9 cellular contexts compared by ENCODE assay signal in genomic region chr4:14168919-14169318, GRCh38.
A peak's percentile ranks its signal among the peaks of the same experiment; 100 is the strongest.
DNase-seq lines count a peak whose midpoint lies in the region; ATAC-seq lines count a peak whose summit lies in the region.
"Had no signal": no experiment of that assay in that cellular context is flagged by ENCODE, and none has a peak within 500 bp of the region (broad histone marks: within the 10 kb centered on the region; RNA-seq: fewer than 3 reads in every experiment).

No MANE protein-coding gene starts in this region.

- H3K4me3 ChIP-seq in naive thymus-derived CD4-positive, alpha-beta T cell (ENCODE audit: low read length): no peak overlapping the region
- H3K4me3 ChIP-seq: dorsolateral prefrontal cortex had no signal

- peaks cover 0 to 5% (median 0%) of the 10 kb centered on the region in 11 donors for H3K9me3 Mint-ChIP-seq in naive thymus-derived CD4-positive, alpha-beta T cell
- no peaks in the 10 kb centered on the region for H3K9me3 Mint-ChIP-seq in activated CD4-positive, alpha-beta memory T cell treated with anti-CD3 and anti-CD28 coated beads for 36 hours

- peaks cover 0 to 4% (median 0%) of the 10 kb centered on the region in 7 donors for H3K4me1 Mint-ChIP-seq in naive thymus-derived CD4-positive, alpha-beta T cell
- H3K4me1 Mint-ChIP-seq in activated CD4-positive, alpha-beta memory T cell treated with anti-CD3 and anti-CD28 coated beads for 36 hours (ENCODE audit: low read depth): no peaks in the 10 kb centered on the region

- H3K4me1 ChIP-seq in naive thymus-derived CD4-positive, alpha-beta T cell (ENCODE audit: control insufficient read depth in 2 of 2, insufficient read depth in 2 of 2, low read length in 2 of 2): no peaks in the 10 kb centered on the region

- no peaks in the 10 kb centered on the region for H3K36me3 Mint-ChIP-seq in naive thymus-derived CD4-positive, alpha-beta T cell
- no peaks in the 10 kb centered on the region for H3K36me3 Mint-ChIP-seq in activated CD4-positive, alpha-beta memory T cell treated with anti-CD3 and anti-CD28 coated beads for 36 hours

- no peaks in the 10 kb centered on the region for H3K27me3 ChIP-seq in naive thymus-derived CD4-positive, alpha-beta T cell (ENCODE audit: control insufficient read depth in 2 of 2, insufficient read depth in 2 of 2, low read length in 2 of 2)
- H3K27me3 ChIP-seq: dorsolateral prefrontal cortex had no signal

- DNase-seq in DMS153 treated with DMSO at 0.1 percent for 48 hours (lab: John Stamatoyannopoulos, UW; ENCODE audit: unreplicated experiment): peak; percentile 39
- peak; percentile 96 for DNase-seq in HT1080 (ENCODE audit: low read depth)
- peak; percentile 36 for DNase-seq in amniotic stem cell (lab: John Stamatoyannopoulos, UW)
- no peak for DNase-seq in naive thymus-derived CD4-positive, alpha-beta T cell
- DNase-seq in activated CD4-positive, alpha-beta memory T cell treated with anti-CD3 and anti-CD28 coated beads for 36 hours: no peak
- no peak for DNase-seq in activated naive CD4-positive, alpha-beta T cell treated with anti-CD3 and anti-CD28 coated beads, Interleukin-2, amount 50 U/mL, for 16 hours
- no peak for DNase-seq in 8988T

- ATAC-seq in GM21528 (IDR thresholded peaks at IDR 0.05; ENCODE audit: low FRiP score, unreplicated experiment): peak; percentile 42
- ATAC-seq in naive thymus-derived CD4-positive, alpha-beta T cell: peak; percentile 46

- intact Hi-C loops in naive thymus-derived CD4-positive, alpha-beta T cell (cut with micrococcal nuclease): no loop called here
- intact Hi-C loops in activated CD4-positive, alpha-beta memory T cell treated with anti-CD3 and anti-CD28 coated beads for 36 hours (cut with micrococcal nuclease): no loop called here

- POLR2A ChIA-PET in naive thymus-derived CD4-positive, alpha-beta T cell (lab: Charles Lee): no interaction called here
- POLR2A ChIA-PET in activated CD4-positive, alpha-beta memory T cell treated with anti-CD3 and anti-CD28 coated beads for 36 hours (lab: Charles Lee): no interaction called here

- H3K27ac ChIP-seq in naive thymus-derived CD4-positive, alpha-beta T cell (ENCODE audit: low read depth, low read length): no peak overlapping the region
- H3K27ac ChIP-seq: dorsolateral prefrontal cortex had no signal

- no peak overlapping the region for H3K27ac Mint-ChIP-seq in naive thymus-derived CD4-positive, alpha-beta T cell
- H3K27ac Mint-ChIP-seq in activated CD4-positive, alpha-beta memory T cell treated with anti-CD3 and anti-CD28 coated beads for 36 hours: no peak overlapping the region

- no peaks in the 10 kb centered on the region for H3K9me3 ChIP-seq in naive thymus-derived CD4-positive, alpha-beta T cell (ENCODE audit: control insufficient read depth in 2 of 3, low read length in 3 of 3)

- H3K27me3 Mint-ChIP-seq in naive thymus-derived CD4-positive, alpha-beta T cell: peaks cover 0 to 6% (median 0%) of the 10 kb centered on the region in 5 donors
- H3K27me3 Mint-ChIP-seq in activated CD4-positive, alpha-beta memory T cell treated with anti-CD3 and anti-CD28 coated beads for 36 hours: no peaks in the 10 kb centered on the region

- H3K36me3 ChIP-seq in naive thymus-derived CD4-positive, alpha-beta T cell (ENCODE audit: control insufficient read depth in 2 of 3, insufficient read depth in 3 of 3, low read length in 3 of 3): no peaks in the 10 kb centered on the region

- H3K4me3 Mint-ChIP-seq in naive thymus-derived CD4-positive, alpha-beta T cell: no peak overlapping the region
- H3K4me3 Mint-ChIP-seq in activated CD4-positive, alpha-beta memory T cell treated with anti-CD3 and anti-CD28 coated beads for 36 hours: no peak overlapping the region

- CTCF ChIA-PET in naive thymus-derived CD4-positive, alpha-beta T cell (lab: Charles Lee): interaction anchor here (0.7 to 0.9 kb wide), 2 partner anchors 8 to 113 kb away, joined by 3 read pairs; no protein-coding TSS in a partner anchor
- CTCF ChIA-PET in activated CD4-positive, alpha-beta memory T cell treated with anti-CD3 and anti-CD28 coated beads for 36 hours (lab: Charles Lee): no interaction called here

Comparison
In these comparisons a context has a peak if more than half of its experiments do, and no peak if none do; other contexts are left out.
1. DNase-seq: peak in DMS153 treated with DMSO at 0.1 percent for 48 hours (single experiment), HT1080 (single experiment) and amniotic stem cell (single experiment); none in naive thymus-derived CD4-positive, alpha-beta T cell (0 of 9), activated CD4-positive, alpha-beta memory T cell treated with anti-CD3 and anti-CD28 coated beads for 36 hours (single experiment), activated naive CD4-positive, alpha-beta T cell treated with anti-CD3 and anti-CD28 coated beads, Interleukin-2, amount 50 U/mL, for 16 hours (single experiment) and 8988T (single experiment).